In the genomic region with DNA sequence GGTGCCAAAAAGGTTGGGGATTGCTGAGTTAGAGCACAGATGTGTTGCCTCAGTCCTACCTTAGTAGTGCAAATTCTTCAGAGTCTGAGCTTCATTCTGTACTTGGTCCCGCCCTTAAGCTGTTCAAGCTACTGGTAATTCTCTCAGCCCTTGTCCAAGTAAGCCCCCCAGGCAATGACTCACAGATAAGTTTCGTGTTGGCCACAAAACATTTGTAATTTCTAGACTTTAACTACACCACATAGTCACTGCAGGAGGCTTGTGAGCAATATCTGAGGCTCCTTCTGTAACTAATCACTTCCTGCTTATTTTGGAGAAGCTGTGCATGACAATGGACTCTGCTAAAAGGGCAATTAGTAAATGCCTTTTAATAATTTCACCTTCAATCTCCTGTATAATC, we compare ENCODE assay signal across 10 cellular contexts.
DNase-seq lines count a peak whose midpoint lies in the region; ATAC-seq and TF ChIP-seq lines count a peak whose summit lies in the region.
"Had no signal": no experiment of that assay in that cellular context is flagged by ENCODE, and none has a peak within 500 bp of the region (broad histone marks: within the 10 kb centered on the region; RNA-seq: fewer than 3 reads in every experiment).

No MANE protein-coding gene starts in this region.

- DNase-seq in HL-60 (ENCODE audit: low read depth in 1 of 2, low spot score in 1 of 2) (peak; percentile 38 to 41), RKO (ENCODE audit: low spot score) (peak; percentile 37), epithelial cell of prostate (ENCODE audit: low read depth, low spot score) (peak; percentile 93), stromal cell of bone marrow (ENCODE audit: low read depth) (peak; percentile 9), iPS-NIHi11 (ENCODE audit: low spot score) (no peak), GM10266 (ENCODE audit: extremely low spot score) (no peak)
- DNase-seq: effector CD4-positive, alpha-beta T cell; stimulated activated CD4-positive, alpha-beta T cell treated with anti-CD3 and anti-CD28 coated beads, Interleukin-2, amount 100 ng/mL, for 48 hours had no signal

- H3K4me3 ChIP-seq in HL-60 (replicated peaks; ENCODE audit: insufficient read depth, low read length): no peak overlapping the region
- H3K4me3 ChIP-seq: HAP-1 had no signal

- H3K27me3 ChIP-seq in HL-60 (ENCODE audit: insufficient read depth, poor library complexity, severe bottlenecking): no peaks in the 10 kb centered on the region

- TF ChIP-seq CTCF in HL-60 (IDR thresholded peaks at IDR 0.05; ENCODE audit: insufficient read depth, low read length): no peak
- no peak for TF ChIP-seq CTCF in GM10266 (IDR thresholded peaks at IDR 0.05; ENCODE audit: control insufficient read depth, insufficient read depth, low read depth, missing control alignments)

- H3K27ac ChIP-seq in HL-60 (replicated peaks) (peak overlapping the region; percentile 43), epithelial cell of prostate (peak overlapping the region; percentile 84)

- no peak for ATAC-seq in HG03095 (IDR thresholded peaks at IDR 0.05; ENCODE audit: unreplicated experiment)

Comparison
In these comparisons a context has a peak if more than half of its experiments do, and no peak if none do; other contexts are left out.
1. DNase-seq: peak in HL-60 (2 of 2), RKO (single experiment), epithelial cell of prostate (single experiment) and stromal cell of bone marrow (single experiment); none in iPS-NIHi11 (single experiment) and GM10266 (single experiment).